ENCODE assay signal across 7 cellular contexts in genomic region chr1:64242895-64243756, GRCh38. TPM values are rescaled to one million over a fixed set of nuclear protein-coding genes. Genes with fewer than 3 reads are reported as not detected.
DNase-seq lines count a peak whose midpoint lies in the region; ATAC-seq, FAIRE-seq and TF ChIP-seq lines count a peak whose summit lies in the region.

No MANE protein-coding gene starts in this region.

- H3K36me3 ChIP-seq in DND-41 (ENCODE audit: insufficient read depth, low read length) (no peaks in the 10 kb centered on the region), HUES48 (ENCODE audit: control insufficient read depth, insufficient read depth, low read length) (no peaks in the 10 kb centered on the region), endothelial cell of umbilical vein (ENCODE audit: control insufficient read depth in 2 of 2, extremely low read depth in 1 of 2, insufficient read depth in 2 of 2, low read length in 2 of 2) (no peaks in the 10 kb centered on the region), neural progenitor cell (no peaks in the 10 kb centered on the region)

- H3K27ac ChIP-seq in DND-41 (ENCODE audit: low read length): no peak overlapping the region
- H3K27ac ChIP-seq in HUES48 (ENCODE audit: low read depth, low read length): peak overlapping the region; percentile 75
- no peak overlapping the region for H3K27ac ChIP-seq in RWPE1
- no peak overlapping the region for H3K27ac ChIP-seq in endothelial cell of umbilical vein (ENCODE audit: insufficient read depth, low read depth, low read length)
- H3K27ac ChIP-seq in neural progenitor cell: no peak overlapping the region

- H3K9me3 Mint-ChIP-seq in neural progenitor cell: no peaks in the 10 kb centered on the region

- dilution Hi-C loops in endothelial cell of umbilical vein (cut with MboI; ENCODE audit: extremely low pct_ligation_motif_present, low sequenced_read_pairs): loop anchor here (25.0 kb wide), 1 partner anchor 581 kb away; no protein-coding TSS in a partner anchor

- CTCF ChIA-PET in RWPE1 (lab: Yijun Ruan, JAX) (interaction anchor here (0.5 to 1.7 kb wide), 5 partner anchors 307 to 761 kb away, joined by 3 to 7 read pairs (median 4); no protein-coding TSS in a partner anchor), endothelial cell of umbilical vein (lab: Charles Lee) (interaction anchor here (0.6 to 8.0 kb wide), 27 partner anchors 9 to 685 kb away, joined by 3 to 224 read pairs (median 4); partner anchors contain the start of gene ROR1)

- no peak overlapping the region for H3K4me3 ChIP-seq in DND-41 (ENCODE audit: low read depth in 1 of 2, low read length in 2 of 2)
- peak overlapping the region; percentile 15; the same call in 1 of the 2 replicates for H3K4me3 ChIP-seq in HUES48 (ENCODE audit: low read depth, low read length)
- no peak overlapping the region for H3K4me3 ChIP-seq in endothelial cell of umbilical vein (replicated peaks in 1 of 3; ENCODE audit: insufficient read depth in 1 of 3, low read depth in 1 of 3, low read length in 3 of 3)
- H3K4me3 ChIP-seq in neural progenitor cell: no peak overlapping the region

- BruUV-seq in endothelial cell of umbilical vein (replicated peaks; lab: Mats Ljungman, UMichigan): no TSS peak

- no peak overlapping the region for H3K27ac Mint-ChIP-seq in neural progenitor cell

- DNase-seq in DND-41 (no peak), RWPE1 (ENCODE audit: low spot score) (peak; percentile 59), endothelial cell of umbilical vein (ENCODE audit: low read depth, low spot score) (peak; percentile 46), neural progenitor cell (ENCODE audit: low spot score) (peak; percentile 53)

- TF ChIP-seq CTCF in DND-41 (IDR thresholded peaks at IDR 0.05; ENCODE audit: borderline replicate concordance, extremely low read depth, low read length, poor library complexity, severe bottlenecking): peak; percentile 43
- peak; percentile 55 for TF ChIP-seq CTCF in RWPE1 (conservative IDR thresholded peaks at IDR 0.05; ENCODE audit: low read depth)
- peak; percentile 5 to 11 for TF ChIP-seq CTCF in endothelial cell of umbilical vein (IDR thresholded peaks at IDR 0.05; ENCODE audit: extremely low read depth in 1 of 2, insufficient read depth in 1 of 2, low read depth in 1 of 2, low read length in 2 of 2)
- TF ChIP-seq CTCF in neural progenitor cell (IDR thresholded peaks at IDR 0.05): peak; percentile 72

- H3K4me1 ChIP-seq in DND-41 (ENCODE audit: insufficient read depth, low read length): peaks cover 4% of the 10 kb centered on the region; the same call in 1 of the 2 replicates
- peaks cover 36% of the 10 kb centered on the region for H3K4me1 ChIP-seq in HUES48 (ENCODE audit: control insufficient read depth, insufficient read depth, low read length)
- H3K4me1 ChIP-seq in endothelial cell of umbilical vein (ENCODE audit: control insufficient read depth, extremely low read depth, insufficient read depth, low read length): peaks cover 11% of the 10 kb centered on the region
- peaks cover 16% of the 10 kb centered on the region for H3K4me1 ChIP-seq in neural progenitor cell

- H3K9ac ChIP-seq in DND-41 (ENCODE audit: low read depth, low read length) (no peak overlapping the region), HUES48 (ENCODE audit: low read depth, low read length) (peak overlapping the region; percentile 40; the same call in 1 of the 2 replicates), endothelial cell of umbilical vein (replicated peaks; ENCODE audit: extremely low read depth, insufficient read depth, low read length) (no peak overlapping the region), neural progenitor cell (no peak overlapping the region)

- H4K20me1 ChIP-seq in DND-41 (ENCODE audit: insufficient read depth, low read length) (no peaks in the 10 kb centered on the region), endothelial cell of umbilical vein (replicated peaks; ENCODE audit: control insufficient read depth, extremely low read depth, insufficient read depth, low read length) (no peaks in the 10 kb centered on the region), neural progenitor cell (ENCODE audit: low read depth) (no peaks in the 10 kb centered on the region)

- H3K4me3 Mint-ChIP-seq in neural progenitor cell: no peak overlapping the region

- no peak overlapping the region for H3K4me2 ChIP-seq in DND-41 (ENCODE audit: insufficient read depth, low read length)
- peak overlapping the region; percentile 30 for H3K4me2 ChIP-seq in endothelial cell of umbilical vein (ENCODE audit: insufficient read depth, low read length)
- H3K4me2 ChIP-seq in neural progenitor cell: no peak overlapping the region

- no peak overlapping the region for H2AFZ ChIP-seq in DND-41 (ENCODE audit: low read depth, low read length)
- peak overlapping the region; percentile 77 for H2AFZ ChIP-seq in endothelial cell of umbilical vein (ENCODE audit: low read depth, low read length)
- no peak overlapping the region for H2AFZ ChIP-seq in neural progenitor cell (replicated peaks)

- no peaks in the 10 kb centered on the region for H3K79me2 ChIP-seq in DND-41 (ENCODE audit: insufficient read depth, low read length)
- no peaks in the 10 kb centered on the region for H3K79me2 ChIP-seq in endothelial cell of umbilical vein (ENCODE audit: control insufficient read depth, insufficient read depth, low read length)
- H3K79me2 ChIP-seq in neural progenitor cell (ENCODE audit: low read depth): no peaks in the 10 kb centered on the region

- intact Hi-C loops in endothelial cell of umbilical vein (cut with micrococcal nuclease): loop anchor here (1.0 to 5.0 kb wide), 5 partner anchors 71 to 627 kb away; no protein-coding TSS in a partner anchor

- H3K27me3 ChIP-seq in DND-41 (ENCODE audit: insufficient read depth, low read length, poor library complexity) (peaks cover 10% of the 10 kb centered on the region), HUES48 (ENCODE audit: control insufficient read depth, insufficient read depth, low read length) (no peaks in the 10 kb centered on the region), endothelial cell of umbilical vein (ENCODE audit: control insufficient read depth in 2 of 2, insufficient read depth in 2 of 2, low read length in 2 of 2) (peaks cover 7 to 11% of the 10 kb centered on the region in 2 experiments), neural progenitor cell (no peaks in the 10 kb centered on the region)

- ATAC-seq in DND-41 (ENCODE audit: insufficient read depth, low read depth): no peak
- ATAC-seq in GM18909 (IDR thresholded peaks at IDR 0.05; ENCODE audit: poor library complexity, unreplicated experiment): no peak
- no peak for ATAC-seq in GM18505 (IDR thresholded peaks at IDR 0.05; ENCODE audit: unreplicated experiment)

- TF ChIP-seq POLR2A in endothelial cell of umbilical vein (IDR thresholded peaks at IDR 0.05; ENCODE audit: low read depth, low read length) (no peak), GM18505 (IDR thresholded peaks at IDR 0.05; ENCODE audit: borderline replicate concordance, extremely low read depth, insufficient read depth, insufficient read length) (no peak)

- no peaks in the 10 kb centered on the region for H3K36me3 Mint-ChIP-seq in neural progenitor cell

- H3K9me3 ChIP-seq in DND-41 (ENCODE audit: insufficient read depth, low read length, severe bottlenecking): no peaks in the 10 kb centered on the region
- H3K9me3 ChIP-seq in HUES48 (ENCODE audit: control insufficient read depth, insufficient read depth, low read length): no peaks in the 10 kb centered on the region
- H3K9me3 ChIP-seq in endothelial cell of umbilical vein (replicated peaks; ENCODE audit: control insufficient read depth, insufficient read depth, low read length): no peaks in the 10 kb centered on the region
- no peaks in the 10 kb centered on the region for H3K9me3 ChIP-seq in neural progenitor cell (ENCODE audit: low read depth)

- POLR2A ChIA-PET in RWPE1 (lab: Yijun Ruan, JAX; ENCODE audit: low non-redundant PET) (no interaction called here), endothelial cell of umbilical vein (lab: Charles Lee) (no interaction called here)

- FAIRE-seq in endothelial cell of umbilical vein (lab: Jason Lieb, UNC): no peak

- peaks cover 20% of the 10 kb centered on the region for H3F3A ChIP-seq in neural progenitor cell (ENCODE audit: low read depth)

- no peaks in the 10 kb centered on the region for H3K9me1 ChIP-seq in endothelial cell of umbilical vein (replicated peaks; ENCODE audit: control insufficient read depth, extremely low read depth, insufficient read depth, low read length)

- H3K27me3 Mint-ChIP-seq in neural progenitor cell (ENCODE audit: insufficient read depth, low read depth): no peaks in the 10 kb centered on the region

- peaks cover 21% of the 10 kb centered on the region for H3K4me1 Mint-ChIP-seq in neural progenitor cell

TF ChIP-seq in endothelial cell of umbilical vein, 7 proteins besides CTCF, POLR2A, EP300 and RAD21:
- no peak for TF ChIP-seq JUN (IDR thresholded peaks at IDR 0.05; ENCODE audit: borderline replicate concordance, insufficient read depth, insufficient read length, low read depth)
- TF ChIP-seq MYC (IDR thresholded peaks at IDR 0.05; ENCODE audit: low read depth, low read length): no peak
- TF ChIP-seq, protein P1, sequence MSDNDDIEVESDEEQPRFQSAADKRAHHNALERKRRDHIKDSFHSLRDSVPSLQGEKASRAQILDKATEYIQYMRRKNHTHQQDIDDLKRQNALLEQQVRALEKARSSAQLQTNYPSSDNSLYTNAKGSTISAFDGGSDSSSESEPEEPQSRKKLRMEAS (IDR thresholded peaks at IDR 0.05; ENCODE audit: insufficient read depth, insufficient read length): no peak
- no peak for TF ChIP-seq EZH2 (IDR thresholded peaks at IDR 0.05; ENCODE audit: borderline replicate concordance, low read depth, low read length, severe bottlenecking)
- TF ChIP-seq GATA2 (IDR thresholded peaks at IDR 0.05; ENCODE audit: insufficient read depth, insufficient read length, low read depth, low read length): no peak
- no peak for TF ChIP-seq POLR2AphosphoS5 (IDR thresholded peaks at IDR 0.05; ENCODE audit: insufficient read depth, low read depth, low read length)
- no peak for TF ChIP-seq FOS (IDR thresholded peaks at IDR 0.05; ENCODE audit: borderline replicate concordance, insufficient read depth, low read length)
TF ChIP-seq in endothelial cell of umbilical vein: peak in this region for 0.

RNA-seq across cellular contexts. Expression of gene UBE2U, which starts 39.7 kb away (rescaled TPM):
- total RNA-seq in endothelial cell of umbilical vein (not detected in 2 replicates), neural progenitor cell (ENCODE audit: low replicate concordance) (not detected in 2 replicates)
- not detected in 2 replicates for polyA plus RNA-seq in endothelial cell of umbilical vein
- not detected in 2 replicates for polyA plus RNA-seq in endothelial cell of umbilical vein (2011; cell fraction: cytosol; rRNA removed)
- polyA plus RNA-seq in endothelial cell of umbilical vein (2011; cell fraction: nucleus; rRNA removed): not detected in 2 replicates
- polyA plus RNA-seq in endothelial cell of umbilical vein (2012): not detected in 2 replicates
- polyA minus RNA-seq in endothelial cell of umbilical vein: not detected in 2 replicates
- polyA minus RNA-seq in endothelial cell of umbilical vein (2011; cell fraction: cytosol; rRNA and poly(A)+ RNA removed): not detected
- polyA minus RNA-seq in endothelial cell of umbilical vein (2011; cell fraction: nucleus; rRNA and poly(A)+ RNA removed): not detected in 2 replicates

Comparison
In these comparisons a context has a peak if more than half of its experiments do, and no peak if none do; other contexts are left out.
1. CTCF ChIP-seq: peak in every context shown above with its lines; median percentile 72 in neural progenitor cell; 55 in RWPE1; 43 in DND-41; 8 in endothelial cell of umbilical vein.